1 cellular context compared by ENCODE assay signal in the genomic region with DNA sequence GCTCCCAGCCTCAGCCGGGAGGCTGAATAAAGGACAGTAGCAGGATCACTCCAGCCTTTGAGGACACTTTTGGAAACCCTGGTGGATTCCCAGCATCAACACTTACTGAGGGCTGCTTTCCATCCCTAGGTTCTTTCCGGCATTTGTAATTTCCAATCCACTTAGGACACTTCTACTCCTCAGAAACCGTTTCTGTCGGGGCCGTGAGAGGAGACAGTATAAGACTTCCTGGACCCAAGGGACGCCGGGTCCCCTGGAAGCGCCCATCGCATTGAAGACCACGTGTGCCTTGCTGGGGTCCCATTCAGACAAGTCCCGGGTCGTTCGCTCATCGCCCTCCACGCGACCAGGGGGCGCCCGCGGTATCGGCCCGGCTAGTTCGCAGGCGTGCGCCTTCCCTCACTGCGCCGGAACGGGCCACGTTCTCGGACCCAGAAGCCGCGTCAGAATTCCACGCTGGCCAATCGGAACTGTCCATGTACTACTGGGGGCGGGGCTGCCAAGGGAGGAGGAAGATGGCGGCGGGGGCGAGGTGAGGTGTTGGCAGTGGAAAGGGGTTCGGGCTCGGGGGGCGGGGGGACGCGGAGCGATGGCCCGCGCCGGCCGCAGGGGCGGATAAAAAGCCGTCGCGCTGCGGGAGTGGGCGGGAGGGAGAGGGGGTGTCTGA.
A peak's percentile ranks its signal among the peaks of the same experiment; 100 is the strongest.
TF ChIP-seq lines count a peak whose summit lies in the region.

A gene (plus strand): TSS at position 479 of the 667 bp plus-strand sequence. CDS start 202 bp downstream, outside the sequence.

TF ChIP-seq in A549, 52 proteins besides CTCF, POLR2A, EP300 and RAD21 (continued from another document):
- TF ChIP-seq, protein P1, sequence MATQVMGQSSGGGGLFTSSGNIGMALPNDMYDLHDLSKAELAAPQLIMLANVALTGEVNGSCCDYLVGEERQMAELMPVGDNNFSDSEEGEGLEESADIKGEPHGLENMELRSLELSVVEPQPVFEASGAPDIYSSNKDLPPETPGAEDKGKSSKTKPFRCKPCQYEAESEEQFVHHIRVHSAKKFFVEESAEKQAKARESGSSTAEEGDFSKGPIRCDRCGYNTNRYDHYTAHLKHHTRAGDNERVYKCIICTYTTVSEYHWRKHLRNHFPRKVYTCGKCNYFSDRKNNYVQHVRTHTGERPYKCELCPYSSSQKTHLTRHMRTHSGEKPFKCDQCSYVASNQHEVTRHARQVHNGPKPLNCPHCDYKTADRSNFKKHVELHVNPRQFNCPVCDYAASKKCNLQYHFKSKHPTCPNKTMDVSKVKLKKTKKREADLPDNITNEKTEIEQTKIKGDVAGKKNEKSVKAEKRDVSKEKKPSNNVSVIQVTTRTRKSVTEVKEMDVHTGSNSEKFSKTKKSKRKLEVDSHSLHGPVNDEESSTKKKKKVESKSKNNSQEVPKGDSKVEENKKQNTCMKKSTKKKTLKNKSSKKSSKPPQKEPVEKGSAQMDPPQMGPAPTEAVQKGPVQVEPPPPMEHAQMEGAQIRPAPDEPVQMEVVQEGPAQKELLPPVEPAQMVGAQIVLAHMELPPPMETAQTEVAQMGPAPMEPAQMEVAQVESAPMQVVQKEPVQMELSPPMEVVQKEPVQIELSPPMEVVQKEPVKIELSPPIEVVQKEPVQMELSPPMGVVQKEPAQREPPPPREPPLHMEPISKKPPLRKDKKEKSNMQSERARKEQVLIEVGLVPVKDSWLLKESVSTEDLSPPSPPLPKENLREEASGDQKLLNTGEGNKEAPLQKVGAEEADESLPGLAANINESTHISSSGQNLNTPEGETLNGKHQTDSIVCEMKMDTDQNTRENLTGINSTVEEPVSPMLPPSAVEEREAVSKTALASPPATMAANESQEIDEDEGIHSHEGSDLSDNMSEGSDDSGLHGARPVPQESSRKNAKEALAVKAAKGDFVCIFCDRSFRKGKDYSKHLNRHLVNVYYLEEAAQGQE (IDR thresholded peaks at IDR 0.05), result no peak
- TF ChIP-seq NR3C1 (IDR thresholded peaks at IDR 0.05) (no peak), CBX2 (IDR thresholded peaks at IDR 0.05; ENCODE audit: borderline replicate concordance, low read depth) (no peak), SREBF2 (IDR thresholded peaks at IDR 0.05) (no peak), CHD4 (IDR thresholded peaks at IDR 0.05; ENCODE audit: borderline replicate concordance) (no peak), GATA3 (IDR thresholded peaks at IDR 0.05; ENCODE audit: borderline replicate concordance) (no peak; the same call in 1 of the 2 replicates), HOXA7 (CRISPR knock-in tag; IDR thresholded peaks at IDR 0.05) (no peak), TFCP2L1 (CRISPR knock-in tag; IDR thresholded peaks at IDR 0.05) (no peak), FOSL2 (IDR thresholded peaks at IDR 0.05) (no peak), FOSL2 (CRISPR knock-in tag; IDR thresholded peaks at IDR 0.05) (peak; percentile 20; the same call in 1 of the 2 replicates), EHMT2 (IDR thresholded peaks at IDR 0.05; ENCODE audit: low read depth) (no peak)
- TF ChIP-seq, protein P2, sequence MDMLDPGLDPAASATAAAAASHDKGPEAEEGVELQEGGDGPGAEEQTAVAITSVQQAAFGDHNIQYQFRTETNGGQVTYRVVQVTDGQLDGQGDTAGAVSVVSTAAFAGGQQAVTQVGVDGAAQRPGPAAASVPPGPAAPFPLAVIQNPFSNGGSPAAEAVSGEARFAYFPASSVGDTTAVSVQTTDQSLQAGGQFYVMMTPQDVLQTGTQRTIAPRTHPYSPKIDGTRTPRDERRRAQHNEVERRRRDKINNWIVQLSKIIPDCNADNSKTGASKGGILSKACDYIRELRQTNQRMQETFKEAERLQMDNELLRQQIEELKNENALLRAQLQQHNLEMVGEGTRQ (IDR thresholded peaks at IDR 0.05), result peak; percentile 77
